Comparison of ENCODE assay signal across 9 cellular contexts in genomic region chr9:130039504-130040147, GRCh38. TPM values are rescaled to one million over a fixed set of nuclear protein-coding genes. Genes with fewer than 3 reads are reported as not detected.
A peak's percentile ranks its signal among the peaks of the same experiment; 100 is the strongest.
DNase-seq lines count a peak whose midpoint lies in the region; ATAC-seq, FAIRE-seq and TF ChIP-seq lines count a peak whose summit lies in the region.
"Had no signal": no experiment of that assay in that cellular context is flagged by ENCODE, and none has a peak within 500 bp of the region (broad histone marks: within the 10 kb centered on the region; RNA-seq: fewer than 3 reads in every experiment).

No MANE protein-coding gene starts in this region.

- TF ChIP-seq EP300 in GM12878 (IDR thresholded peaks at IDR 0.05; ENCODE audit: borderline replicate concordance in 1 of 2, control insufficient read depth in 1 of 2, low read depth in 2 of 2, low read length in 2 of 2), result peak; percentile 46 to 63; a peak in 2 of 4 replicates

- H2AFZ ChIP-seq in GM12878 (ENCODE audit: control insufficient read depth, low read depth, low read length), result no peak overlapping the region

- no peaks in the 10 kb centered on the region for H3K27me3 ChIP-seq in GM12878 (replicated peaks in 1 of 2; ENCODE audit: control insufficient read depth in 2 of 2, insufficient read depth in 2 of 2, low read length in 1 of 2)
- no peaks in the 10 kb centered on the region for H3K27me3 ChIP-seq in prostate gland (replicated peaks; ENCODE audit: insufficient read depth)
- H3K27me3 ChIP-seq in left lung, result no peaks in the 10 kb centered on the region

- 0 out of 2 replicates have a peak, but pooled peaks have one; percentile 23 for TF ChIP-seq RAD21 in GM12878 (IDR thresholded peaks at IDR 0.05; ENCODE audit: insufficient read depth, low read depth, low read length)

- POLR2A ChIA-PET in GM12878 (lab: Charles Lee), result interaction anchor here (0.6 to 12.8 kb wide), 18 partner anchors 11 to 1903 kb away, joined by 3 to 247 read pairs (median 6); partner anchors contain the start of gene GPR107

- peaks cover 97% of the 10 kb centered on the region for H3K79me2 ChIP-seq in GM12878 (ENCODE audit: control insufficient read depth, insufficient read depth, low read length)

- RAD21 ChIA-PET in GM12878 (lab: Charles Lee; ENCODE audit: unreplicated experiment), result interaction anchor here (0.7 to 13.2 kb wide), 13 partner anchors 13 to 153 kb away, joined by 3 to 254 read pairs (median 22); no protein-coding TSS in a partner anchor

- no peaks in the 10 kb centered on the region for H4K20me1 ChIP-seq in GM12878 (ENCODE audit: control insufficient read depth, insufficient read depth)

- TF ChIP-seq POLR2A in GM12878 (IDR thresholded peaks at IDR 0.05; ENCODE audit: low read depth, low read length), result peak; percentile 48
- TF ChIP-seq POLR2A in prostate gland (IDR thresholded peaks at IDR 0.05), result no peak

- ATAC-seq in GM18861 (IDR thresholded peaks at IDR 0.05; ENCODE audit: unreplicated experiment) (peak; percentile 30), GM12878 (peak; percentile 7), left lung (no peak), HG02763 (IDR thresholded peaks at IDR 0.05; ENCODE audit: unreplicated experiment) (no peak)

- no peak for FAIRE-seq in GM12878 (lab: Jason Lieb, UNC)
- FAIRE-seq: endometrium had no signal

- H3K36me3 ChIP-seq in KOPT-K1 (ENCODE audit: insufficient read depth, low read length) (peaks cover 9% of the 10 kb centered on the region; the same call in 1 of the 2 replicates), GM12878 (ENCODE audit: control insufficient read depth in 2 of 2, insufficient read depth in 2 of 2, low read length in 1 of 2) (peaks cover 1 to 11% of the 10 kb centered on the region in 2 experiments; a peak in 3 of 4 replicates), prostate gland (no peaks in the 10 kb centered on the region), left lung (no peaks in the 10 kb centered on the region)

- peak overlapping the region; percentile 83 for H3K4me2 ChIP-seq in GM12878 (ENCODE audit: control insufficient read depth, insufficient read depth)

- DNase-seq in GM12878 (ENCODE audit: low read depth, low spot score) (peak; percentile 75), prostate gland (ENCODE audit: low spot score) (no peak), left lung (no peak), AML-193 (lab: John Stamatoyannopoulos, UW) (no peak)
- DNase-seq: NCI-H1930 had no signal

- SMC1A ChIA-PET in GM12878 (lab: Charles Lee; ENCODE audit: uncharacterized antibody, unreplicated experiment), result interaction anchor here (0.6 to 28.7 kb wide), 22 partner anchors 8 to 199 kb away, joined by 3 to 763 read pairs (median 6); no protein-coding TSS in a partner anchor

- BruUV-seq in GM12878 (replicated peaks; lab: Mats Ljungman, UMichigan), result no TSS peak

- peak overlapping the region; percentile 100 for H3K9ac ChIP-seq in GM12878 (ENCODE audit: control insufficient read depth, insufficient read depth, low read length)

- intact Hi-C loops in GM12878 (cut with micrococcal nuclease; ENCODE audit: unreplicated experiment), result loop anchor here (2.0 kb wide), 2 partner anchors 51 to 151 kb away; no protein-coding TSS in a partner anchor
- intact Hi-C loops in prostate gland (cut with DNase I), result loop anchor here (5.0 kb wide), 1 partner anchor 77 kb away; no protein-coding TSS in a partner anchor
- intact Hi-C loops in left lung (cut with DNase I), result loop anchor here in 1 of 2 donors (10.0 kb wide), 1 partner anchor 155 kb away; no protein-coding TSS in a partner anchor

- no peaks in the 10 kb centered on the region for H3K9me3 ChIP-seq in KOPT-K1 (ENCODE audit: insufficient read depth, low read length, poor library complexity, severe bottlenecking)
- no peaks in the 10 kb centered on the region for H3K9me3 ChIP-seq in GM12878 (replicated peaks; ENCODE audit: control insufficient read depth, insufficient read depth, low read length)
- H3K9me3 ChIP-seq in prostate gland, result no peaks in the 10 kb centered on the region
- H3K9me3 ChIP-seq in left lung, result no peaks in the 10 kb centered on the region

- peak overlapping the region; percentile 70 for H3K4me3 ChIP-seq in GM12878
- H3K4me3 ChIP-seq in prostate gland, result no peak overlapping the region
- H3K4me3 ChIP-seq in left lung, result peak overlapping the region in 1 of 2 donors; percentile 85

- 0 out of 6 replicates have a peak, but pooled peaks of 1 of the 3 experiments have one; percentile 4 for TF ChIP-seq CTCF in GM12878 (IDR thresholded peaks at IDR 0.05 in 2 of 3, conservative IDR thresholded peaks at IDR 0.05 in 1 of 3; ENCODE audit: control insufficient read depth in 2 of 3, extremely low read depth in 1 of 3, insufficient read depth in 1 of 3, low read depth in 3 of 3, low read length in 3 of 3)
- no peak for TF ChIP-seq CTCF in prostate gland (IDR thresholded peaks at IDR 0.05)
- TF ChIP-seq CTCF in left lung (IDR thresholded peaks at IDR 0.05), result no peak

- in situ Hi-C loops in GM12878 (cut with MboI), result loop anchor here (5.0 to 25.0 kb wide), 2 partner anchors 152 to 1673 kb away; no protein-coding TSS in a partner anchor

- H3K27ac ChIP-seq in KOPT-K1 (ENCODE audit: low read depth, low read length, poor library complexity, severe bottlenecking), result peak overlapping the region; percentile 91
- H3K27ac ChIP-seq in GM12878 (ENCODE audit: control insufficient read depth, insufficient read depth), result peak overlapping the region; percentile 83
- H3K27ac ChIP-seq in prostate gland, result peak overlapping the region; percentile 27 to 95
- H3K27ac ChIP-seq in left lung, result no peak overlapping the region

- H3K4me1 ChIP-seq in GM12878 (ENCODE audit: control insufficient read depth, insufficient read depth, low read length) (peaks cover 21% of the 10 kb centered on the region), prostate gland (replicated peaks) (peaks cover 4% of the 10 kb centered on the region), left lung (peaks cover 18 to 87% of the 10 kb centered on the region in 2 donors)

- WGBS in GM12878 (ENCODE audit: insufficient coverage, insufficient replicate concordance, low lambda C conversion rate, missing lambda C conversion rate), result 2% methylated on average over 5 of the region's 6 CpGs
- WGBS in prostate gland, result 71% methylated on average over 6 of the region's 6 CpGs

- CTCF ChIA-PET in GM12878 (lab: Yijun Ruan, JAX), result interaction anchor here (0.6 to 2.8 kb wide), 12 partner anchors 10 to 155 kb away, joined by 3 to 20 read pairs (median 4); no protein-coding TSS in a partner anchor

TF ChIP-seq in GM12878, 131 proteins besides CTCF, POLR2A, EP300 and RAD21 (continues in another document):
- TF ChIP-seq TCF12 (IDR thresholded peaks at IDR 0.05; ENCODE audit: low read depth, low read length) (peak; percentile 58; the same call in 1 of the 2 replicates), SIN3A (IDR thresholded peaks at IDR 0.05; ENCODE audit: low read depth, low read length) (no peak), EED (IDR thresholded peaks at IDR 0.05; ENCODE audit: low read depth) (peak; percentile 63), MXI1 (IDR thresholded peaks at IDR 0.05; ENCODE audit: low read depth, low read length) (peak; percentile 47; the same call in 1 of the 2 replicates), EZH2 (IDR thresholded peaks at IDR 0.05; ENCODE audit: borderline replicate concordance, control insufficient read depth, low read depth, low read length) (no peak), POU2F2 (IDR thresholded peaks at IDR 0.05; ENCODE audit: borderline replicate concordance, low read depth, low read length) (peak; percentile 27; the same call in 1 of the 3 replicates)

RNA-seq across cellular contexts. Expression of gene FNBP1, which starts 3.4 kb away (rescaled TPM):
- 1,139 and 1,239 TPM in 2 replicates for total RNA-seq in GM12878 (2013; cell fraction: nucleolus; rRNA removed)
- 167 and 204 TPM in 2 replicates for total RNA-seq in GM12878 (2014; rRNA removed)
- total RNA-seq in GM12878 (2014; rRNA removed; fragmentation: Illumina TruSeq; extraction: Trizol), result 277 and 283 TPM in 2 replicates
- total RNA-seq in GM12878 (2021), result 353 and 356 TPM in 2 replicates
- polyA plus RNA-seq in GM12878 (2011; ENCODE audit: low read depth), result 193 TPM
- 188 and 268 TPM in 2 replicates for polyA plus RNA-seq in GM12878 (2011; rRNA removed)
- 82.5 and 118 TPM in 2 replicates for polyA plus RNA-seq in GM12878 (2011; cell fraction: cytosol; rRNA removed)
- polyA plus RNA-seq in GM12878 (2011; cell fraction: nucleus; rRNA removed), result 111 and 142 TPM in 2 replicates
- 288 and 297 TPM in 2 replicates for polyA plus RNA-seq in GM12878 (2012)
- 258 and 290 TPM in 2 replicates for polyA plus RNA-seq in GM12878 (2014; fragmentation: Illumina TruSeq; extraction: Trizol)
- polyA plus RNA-seq in GM12878 (2014; fragmentation: Nextera tagmentation; extraction: Ambion mirVana), result 10 to 100 TPM; 64.5 to 80.5 TPM
- 180 and 208 TPM in 2 replicates for polyA plus RNA-seq in GM12878 (2014; rRNA removed)
- 100 to 1,000 TPM; 165 to 170 TPM for polyA plus RNA-seq in GM12878 (2016; fragmentation: Nextera tagmentation; extraction: Ambion mirVana)
- polyA minus RNA-seq in GM12878 (2011; rRNA and poly(A)+ RNA removed), result 163 and 327 TPM in 2 replicates
- 124 and 136 TPM in 2 replicates for polyA minus RNA-seq in GM12878 (2011; cell fraction: cytosol; rRNA and poly(A)+ RNA removed)
- polyA minus RNA-seq in GM12878 (2011; cell fraction: nucleus; rRNA and poly(A)+ RNA removed), result 73.0 and 135 TPM in 2 replicates
- total RNA-seq in prostate gland, result 10 to 100 TPM; 34.6 to 93.7 TPM
- 10 to 100 TPM; 30.4 to 51.8 TPM for total RNA-seq in left lung

RNA-seq across cellular contexts. Expression of gene GPR107, which starts 14.1 kb away (rescaled TPM):
- 50.0 and 61.3 TPM in 2 replicates for total RNA-seq in GM12878 (2013; cell fraction: nucleolus; rRNA removed)
- total RNA-seq in GM12878 (2014; rRNA removed), result 10.1 and 10.3 TPM in 2 replicates
- total RNA-seq in GM12878 (2014; rRNA removed; fragmentation: Illumina TruSeq; extraction: Trizol), result 9.9 and 10.0 TPM in 2 replicates
- 14.9 and 16.6 TPM in 2 replicates for total RNA-seq in GM12878 (2021)
- 10.6 TPM for polyA plus RNA-seq in GM12878 (2011; ENCODE audit: low read depth)
- 21.4 and 23.2 TPM in 2 replicates for polyA plus RNA-seq in GM12878 (2011; rRNA removed)
- 11.0 and 12.5 TPM in 2 replicates for polyA plus RNA-seq in GM12878 (2011; cell fraction: cytosol; rRNA removed)
- polyA plus RNA-seq in GM12878 (2011; cell fraction: nucleus; rRNA removed), result 19.9 and 23.2 TPM in 2 replicates
- 14.5 and 22.9 TPM in 2 replicates for polyA plus RNA-seq in GM12878 (2012)
- polyA plus RNA-seq in GM12878 (2014; fragmentation: Illumina TruSeq; extraction: Trizol), result 13.2 and 14.0 TPM in 2 replicates
- 1 to 10 TPM; 2.7 to 2.9 TPM for polyA plus RNA-seq in GM12878 (2014; fragmentation: Nextera tagmentation; extraction: Ambion mirVana)
- polyA plus RNA-seq in GM12878 (2014; rRNA removed), result 10.0 and 11.2 TPM in 2 replicates
- polyA plus RNA-seq in GM12878 (2016; fragmentation: Nextera tagmentation; extraction: Ambion mirVana), result 10 to 100 TPM in 1 of 2 experiments, 1 to 10 TPM in 1; 6.3 to 10.9 TPM
- 22.1 and 23.7 TPM in 2 replicates for polyA minus RNA-seq in GM12878 (2011; rRNA and poly(A)+ RNA removed)
- polyA minus RNA-seq in GM12878 (2011; cell fraction: cytosol; rRNA and poly(A)+ RNA removed), result 7.4 and 18.3 TPM in 2 replicates
- 10.5 and 20.3 TPM in 2 replicates for polyA minus RNA-seq in GM12878 (2011; cell fraction: nucleus; rRNA and poly(A)+ RNA removed)
- total RNA-seq in prostate gland, result 10 to 100 TPM; 36.3 to 51.5 TPM
- total RNA-seq in left lung, result 10 to 100 TPM; 43.0 to 52.4 TPM

Comparison
In these comparisons a context has a peak if more than half of its experiments do, and no peak if none do; other contexts are left out.
1. ATAC-seq: peak in GM18861 (single experiment) and GM12878 (single experiment); none in left lung (single experiment) and HG02763 (single experiment).
2. H3K27ac ChIP-seq: peak in KOPT-K1 (single experiment), GM12878 (single experiment) and prostate gland (2 of 2); none in left lung (0 of 2).